Comparison of ENCODE assay signal across 1 cellular context in the genomic region with DNA sequence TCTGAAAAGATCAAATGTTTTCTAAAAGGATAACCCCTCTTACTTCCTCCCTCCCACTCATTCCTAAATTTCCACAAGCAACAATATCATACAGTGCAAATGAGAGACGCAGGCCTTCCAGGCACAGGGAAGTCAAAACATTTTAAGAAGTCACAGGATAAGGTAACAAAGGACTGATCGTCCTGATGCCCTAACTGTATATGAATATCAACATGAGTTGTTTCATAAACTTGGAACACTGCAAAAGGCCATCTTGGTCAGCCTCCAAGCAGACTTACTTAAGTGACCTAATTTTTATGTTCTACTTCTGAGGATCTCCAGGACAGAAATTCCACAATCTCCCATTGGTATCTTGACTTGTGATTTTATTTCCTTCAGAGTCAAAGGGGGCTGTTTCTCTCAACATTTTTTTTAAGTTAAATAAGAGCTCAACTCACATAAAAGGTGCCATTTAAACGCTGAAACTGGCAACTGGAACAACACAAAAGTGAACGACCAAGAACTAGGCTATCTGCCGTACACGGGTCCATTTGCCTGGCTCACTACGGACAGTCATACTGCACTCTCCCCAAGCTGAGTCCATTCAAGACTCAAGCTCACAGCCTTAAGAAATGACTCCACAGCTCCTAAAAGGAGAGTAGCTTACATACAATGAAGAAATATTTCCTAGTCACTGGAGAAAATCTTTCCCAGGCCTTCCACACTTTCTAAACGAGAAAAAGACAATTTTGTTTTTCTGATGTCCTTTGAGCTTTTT.
TF ChIP-seq lines count a peak whose summit lies in the region.

No MANE protein-coding gene starts in this region.

TF ChIP-seq in H1, 55 proteins besides CTCF, POLR2A, EP300 and RAD21:
- TF ChIP-seq KDM4A (IDR thresholded peaks at IDR 0.05; ENCODE audit: low read depth, low read length, severe bottlenecking) (no peak), RXRA (IDR thresholded peaks at IDR 0.05; ENCODE audit: insufficient read depth, low read depth, low read length) (no peak), KDM5A (IDR thresholded peaks at IDR 0.05; ENCODE audit: low read length) (no peak), ZNF274 (IDR thresholded peaks at IDR 0.05; ENCODE audit: borderline replicate concordance, extremely low read depth, low read length) (no peak), SP1 (IDR thresholded peaks at IDR 0.05; ENCODE audit: low read depth, low read length) (no peak), EZH2 (IDR thresholded peaks at IDR 0.05; ENCODE audit: low read depth, low read length, severe bottlenecking) (no peak)
